2 cellular contexts compared by ENCODE assay signal in genomic region chr7:46580756-46581155, GRCh38.
TF ChIP-seq lines count a peak whose summit lies in the region.

No MANE protein-coding gene starts in this region.

TF ChIP-seq in SK-N-SH, 30 proteins besides CTCF, POLR2A, EP300 and RAD21 (continued from another document):
- TF ChIP-seq ELF1 (IDR thresholded peaks at IDR 0.05) (no peak), CHD2 (IDR thresholded peaks at IDR 0.05; ENCODE audit: low read length, partially characterized antibody) (no peak)

TF ChIP-seq in WTC11, 78 proteins besides CTCF, POLR2A, EP300 and RAD21 (continued from another document):
- TF ChIP-seq ZNF281 (CRISPR knock-in tag; IDR thresholded peaks at IDR 0.05) (no peak), SMAD4 (CRISPR knock-in tag; IDR thresholded peaks at IDR 0.05) (no peak), GABPB1 (CRISPR knock-in tag; IDR thresholded peaks at IDR 0.05) (no peak), ZBTB21 (CRISPR knock-in tag; IDR thresholded peaks at IDR 0.05; ENCODE audit: borderline replicate concordance) (no peak), ATF2 (CRISPR knock-in tag; IDR thresholded peaks at IDR 0.05; ENCODE audit: borderline replicate concordance, low read depth) (no peak), MYBL2 (CRISPR knock-in tag; IDR thresholded peaks at IDR 0.05) (no peak), PREB (CRISPR knock-in tag; IDR thresholded peaks at IDR 0.05; ENCODE audit: borderline replicate concordance) (no peak)
TF ChIP-seq in WTC11: peak in this region for 0.
